Comparison of ENCODE assay signal across 35 cellular contexts in the genomic region with DNA sequence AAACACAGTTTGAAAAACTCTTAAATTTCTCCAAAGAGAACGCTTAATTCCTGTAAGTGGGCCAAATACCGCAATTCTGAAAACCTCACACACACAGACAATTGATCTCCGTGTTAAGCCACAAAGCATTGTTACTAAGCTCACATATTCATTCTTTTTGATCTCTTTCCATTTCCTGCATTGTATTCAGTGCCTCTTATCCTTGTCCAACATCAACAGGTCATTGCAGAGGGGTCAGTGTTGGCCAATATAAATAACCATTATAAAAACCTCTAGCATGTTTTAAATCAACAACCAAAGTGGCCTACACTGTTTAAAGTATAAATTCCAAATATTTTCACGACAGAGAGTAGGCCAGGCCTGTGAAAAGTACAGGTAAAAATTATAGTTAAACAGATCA.
A peak's percentile ranks its signal among the peaks of the same experiment; 100 is the strongest.
DNase-seq lines count a peak whose midpoint lies in the region; ATAC-seq and TF ChIP-seq lines count a peak whose summit lies in the region.
"Had no signal": no experiment of that assay in that cellular context is flagged by ENCODE, and none has a peak within 500 bp of the region (broad histone marks: within the 10 kb centered on the region; RNA-seq: fewer than 3 reads in every experiment).

No MANE protein-coding gene starts in this region.

- H3K79me2 ChIP-seq in fibroblast of lung (ENCODE audit: control insufficient read depth, insufficient read depth, low read length) = no peaks in the 10 kb centered on the region
- H3K79me2 ChIP-seq in osteoblast (ENCODE audit: insufficient read depth, low read length) = peaks cover 2% of the 10 kb centered on the region

- H2AFZ ChIP-seq in fibroblast of lung (ENCODE audit: low read length) = no peak overlapping the region
- H2AFZ ChIP-seq in osteoblast (ENCODE audit: low read length) = no peak overlapping the region
- H2AFZ ChIP-seq: neural progenitor cell had no signal

- no peaks in the 10 kb centered on the region for H4K20me1 ChIP-seq in fibroblast of lung (ENCODE audit: control insufficient read depth, extremely low read depth, insufficient read depth, low read length)
- H4K20me1 ChIP-seq in osteoblast (ENCODE audit: insufficient read depth, low read length) = peaks cover 38% of the 10 kb centered on the region

- H3K9ac ChIP-seq in adipocyte (ENCODE audit: low read length) (no peak overlapping the region), fibroblast of lung (ENCODE audit: insufficient read depth, low read length) (no peak overlapping the region)
- H3K9ac ChIP-seq: neural progenitor cell had no signal

- H3K4me2 ChIP-seq in fibroblast of lung (ENCODE audit: extremely low read depth, insufficient read depth, low read length) = no peak overlapping the region
- H3K4me2 ChIP-seq in osteoblast (ENCODE audit: insufficient read depth, low read length) = peak overlapping the region; percentile 32
- H3K4me2 ChIP-seq: neural progenitor cell had no signal

- no peaks in the 10 kb centered on the region for H3K36me3 ChIP-seq in adipocyte (ENCODE audit: control insufficient read depth, insufficient read depth, low read length, severe bottlenecking)
- H3K36me3 ChIP-seq in fibroblast of lung (ENCODE audit: control insufficient read depth, insufficient read depth, low read length) = no peaks in the 10 kb centered on the region
- H3K36me3 ChIP-seq in osteoblast (ENCODE audit: insufficient read depth, low read length) = no peaks in the 10 kb centered on the region
- H3K36me3 ChIP-seq: HAP-1, neural progenitor cell, thoracic aorta had no signal

- ATAC-seq in HG02763 (IDR thresholded peaks at IDR 0.05; ENCODE audit: unreplicated experiment) (no peak), GM19035 (IDR thresholded peaks at IDR 0.05; ENCODE audit: unreplicated experiment) (no peak)
- ATAC-seq: GM12878, HepG2, Right ventricle myocardium inferior, WTC11 had no signal

- H3K27ac ChIP-seq in fibroblast of lung (ENCODE audit: insufficient read depth, low read length) = no peak overlapping the region
- H3K27ac ChIP-seq in osteoblast (ENCODE audit: low read depth, low read length) = no peak overlapping the region
- H3K27ac ChIP-seq: epithelial cell of prostate, HL-60, neural progenitor cell, thoracic aorta had no signal

- H3K27me3 ChIP-seq in adipocyte (replicated peaks; ENCODE audit: control insufficient read depth, insufficient read depth, low read length) (no peaks in the 10 kb centered on the region), fibroblast of lung (ENCODE audit: control insufficient read depth, insufficient read depth, low read length) (no peaks in the 10 kb centered on the region), osteoblast (ENCODE audit: insufficient read depth, low read length) (peaks cover 14% of the 10 kb centered on the region)
- H3K27me3 ChIP-seq: neural progenitor cell had no signal

- DNase-seq in EH (ENCODE audit: low read depth) (peak; percentile 38), adipocyte (ENCODE audit: low read depth) (peak; percentile 44), fibroblast of lung (ENCODE audit: low read depth in 2 of 2) (peak; percentile 34 to 91), osteoblast (ENCODE audit: insufficient read length, low spot score, missing footprints) (no peak), pons (ENCODE audit: low spot score) (no peak), NCI-H1048 (lab: John Stamatoyannopoulos, UW) (no peak)
- DNase-seq: ACHN; activated naive CD4-positive, alpha-beta T cell treated with anti-CD3 and anti-CD28 coated beads, Interleukin-2, amount 10 ng/mL, durations not matched to agents 7 days and 5 days; amygdala; C1 segment of cervical spinal cord; Caco-2; cerebellar nuclear complex; DND-41; effector CD4-positive, alpha-beta T cell; kidney; NCI-H1105; NCI-H2029 treated with DMSO at 0.1 percent for 48 hours; NCI-H446; NCI-H82; OCI-M1; stimulated activated CD4-positive, alpha-beta T cell treated with anti-CD3 and anti-CD28 coated beads, Interleukin-12 subunit alpha, Interleukin-12 subunit beta, amount 100 ng/mL, for 4 hours; stimulated activated CD4-positive, alpha-beta T cell treated with anti-CD3 and anti-CD28 coated beads, Interleukin-4, amount 100 ng/mL, for 4 hours; stimulated activated naive CD4-positive, alpha-beta T cell had no signal

- no peaks in the 10 kb centered on the region for H3K9me3 ChIP-seq in adipocyte (ENCODE audit: control insufficient read depth, low read length)
- no peaks in the 10 kb centered on the region for H3K9me3 ChIP-seq in fibroblast of lung (ENCODE audit: control insufficient read depth, insufficient read depth, low read depth, low read length)
- no peaks in the 10 kb centered on the region for H3K9me3 ChIP-seq in osteoblast (ENCODE audit: low read depth, low read length)
- H3K9me3 ChIP-seq: Caco-2, HAP-1, thoracic aorta had no signal

- TF ChIP-seq CTCF in fibroblast of lung (conservative IDR thresholded peaks at IDR 0.05 in 1 of 2, IDR thresholded peaks at IDR 0.05 in 1 of 2; ENCODE audit: low read depth in 1 of 2, low read length in 2 of 2) (no peak), osteoblast (IDR thresholded peaks at IDR 0.05; ENCODE audit: extremely low read depth, low read depth, low read length) (no peak)

- H3K4me1 ChIP-seq in adipocyte (ENCODE audit: control insufficient read depth, insufficient read depth, low read length) = peaks cover 17% of the 10 kb centered on the region
- no peaks in the 10 kb centered on the region for H3K4me1 ChIP-seq in fibroblast of lung (ENCODE audit: control insufficient read depth, extremely low read depth, insufficient read depth, low read length)
- peaks cover 20% of the 10 kb centered on the region for H3K4me1 ChIP-seq in osteoblast (ENCODE audit: insufficient read depth, low read length)
- H3K4me1 ChIP-seq: HAP-1, neural progenitor cell had no signal

- H3K4me3 ChIP-seq in adipocyte (ENCODE audit: low read length) = no peak overlapping the region
- no peak overlapping the region for H3K4me3 ChIP-seq in fibroblast of lung (replicated peaks in 1 of 4; ENCODE audit: control extremely low read depth in 1 of 4, insufficient read depth in 1 of 4, low read depth in 3 of 4, low read length in 4 of 4)
- H3K4me3 ChIP-seq in osteoblast (ENCODE audit: insufficient read depth, low read length) = no peak overlapping the region
- H3K4me3 ChIP-seq: GM12878, HAP-1, lung, neural progenitor cell, thoracic aorta had no signal

Comparison
In these comparisons a context has a peak if more than half of its experiments do, and no peak if none do; other contexts are left out.
1. DNase-seq: peak in EH (single experiment), adipocyte (single experiment) and fibroblast of lung (2 of 2); none in osteoblast (single experiment), pons (single experiment) and NCI-H1048 (single experiment).